ENCODE assay signal across 17 cellular contexts in genomic region chr14:90496379-90496778, GRCh38.
DNase-seq lines count a peak whose midpoint lies in the region; ATAC-seq, FAIRE-seq and TF ChIP-seq lines count a peak whose summit lies in the region.
"Had no signal": no experiment of that assay in that cellular context is flagged by ENCODE, and none has a peak within 500 bp of the region (broad histone marks: within the 10 kb centered on the region; RNA-seq: fewer than 3 reads in every experiment).

No MANE protein-coding gene starts in this region.

- H3K27me3 ChIP-seq in SK-N-SH (ENCODE audit: insufficient read depth) = no peaks in the 10 kb centered on the region
- no peaks in the 10 kb centered on the region for H3K27me3 ChIP-seq in H7 (ENCODE audit: control insufficient read depth, insufficient read depth, low read length)
- H3K27me3 ChIP-seq in spleen (replicated peaks in 1 of 7) = peaks cover 0 to 23% (median 0%) of the 10 kb centered on the region in 7 donors
- H3K27me3 ChIP-seq: BLaER1 treated with 17β-estradiol and CSF1 and Interleukin-3, amounts not matched to agents 10 nM and 100 nM had no signal

- CTCF ChIA-PET in SK-N-SH (lab: Yijun Ruan, JAX) = interaction anchor here (1.3 kb wide), 1 partner anchor 12 kb away, joined by 3 read pairs; no protein-coding TSS in a partner anchor

- no peaks in the 10 kb centered on the region for H3K9me3 ChIP-seq in SK-N-SH
- H3K9me3 ChIP-seq in spleen = no peaks in the 10 kb centered on the region

- no peak for FAIRE-seq in RCC 7860 (lab: Jason Lieb, UNC)
- FAIRE-seq: GM12891, H1, HTR-8/SVneo had no signal

- peak; percentile 14 for DNase-seq in SK-N-SH
- peak; percentile 38 for DNase-seq in H7
- peak; percentile 8 for DNase-seq in iPS-NIHi7 (ENCODE audit: extremely low spot score)
- peak; percentile 12 for DNase-seq in spleen
- no peak for DNase-seq in RCC 7860 (ENCODE audit: low spot score)
- no peak for DNase-seq in NCI-H1092 treated with DMSO at 0.1 percent for 48 hours (lab: John Stamatoyannopoulos, UW)
- DNase-seq: CD4-positive, CD25-positive, alpha-beta regulatory T cell; DMS79; HCEC 1CT; HFFc6 had no signal

- POLR2A ChIA-PET in SK-N-SH (lab: Yijun Ruan, JAX) = no interaction called here

- ATAC-seq in SK-N-SH treated with all-trans-retinoic acid at 6 μM for 48 hours (no peak), GM21423 (IDR thresholded peaks at IDR 0.05; ENCODE audit: unreplicated experiment) (no peak)

- H3K9ac ChIP-seq in SK-N-SH = no peak overlapping the region
- H3K9ac ChIP-seq: BLaER1 treated with 17β-estradiol and CSF1 and Interleukin-3, amounts not matched to agents 10 nM and 100 nM had no signal

- H3K4me2 ChIP-seq in SK-N-SH = no peak overlapping the region
- H3K4me2 ChIP-seq: BLaER1 treated with 17β-estradiol and CSF1 and Interleukin-3, amounts not matched to agents 10 nM and 100 nM had no signal

- H2AFZ ChIP-seq in SK-N-SH (ENCODE audit: low read depth) = no peak overlapping the region

- no peaks in the 10 kb centered on the region for H4K20me1 ChIP-seq in SK-N-SH (ENCODE audit: insufficient read depth)
- H4K20me1 ChIP-seq: BLaER1 treated with 17β-estradiol and CSF1 and Interleukin-3, amounts not matched to agents 10 nM and 100 nM had no signal

- 75% methylated on average over 2 of the region's 2 CpGs for WGBS in SK-N-SH (ENCODE audit: low lambda C conversion rate)
- 77 to 96% (median 84%) methylated on average over 2 of the region's 2 CpGs for WGBS in spleen, 5 donors

- H3K27ac ChIP-seq in SK-N-SH (ENCODE audit: low read depth in 2 of 2, low read length in 1 of 2) (no peak overlapping the region), spleen (no peak overlapping the region)
- H3K27ac ChIP-seq: 22Rv1; BLaER1 treated with 17β-estradiol and CSF1 and Interleukin-3, amounts not matched to agents 10 nM and 100 nM had no signal

- no peak for TF ChIP-seq RAD21 in SK-N-SH (IDR thresholded peaks at IDR 0.05; ENCODE audit: low read length)

- no peak overlapping the region for H3K4me3 ChIP-seq in SK-N-SH (ENCODE audit: low read depth in 2 of 2, low read length in 1 of 2)
- no peak overlapping the region for H3K4me3 ChIP-seq in H7 (ENCODE audit: insufficient read depth, low read depth, low read length)
- no peak overlapping the region for H3K4me3 ChIP-seq in spleen
- H3K4me3 ChIP-seq: BLaER1 treated with 17β-estradiol and CSF1 and Interleukin-3, amounts not matched to agents 10 nM and 100 nM had no signal

- H3K4me1 ChIP-seq in SK-N-SH (ENCODE audit: control insufficient read depth in 1 of 2, insufficient read depth in 2 of 2, low read depth in 1 of 2, low read length in 1 of 2) (peaks cover 3 to 13% of the 10 kb centered on the region in 2 experiments; a peak in 1 of 4 replicates), spleen (peaks cover 0 to 19% (median 8%) of the 10 kb centered on the region in 6 donors)

- intact Hi-C loops in spleen (cut with DNase I; ENCODE audit: low total_unique reads) = no loop called here

- H3K79me2 ChIP-seq in SK-N-SH (ENCODE audit: insufficient read depth) = no peaks in the 10 kb centered on the region

- no peaks in the 10 kb centered on the region for H3F3A ChIP-seq in SK-N-SH (replicated peaks; ENCODE audit: insufficient read depth)

- TF ChIP-seq POLR2A in spleen (IDR thresholded peaks at IDR 0.05) = no peak

- no peaks in the 10 kb centered on the region for H3K9me2 ChIP-seq in SK-N-SH

- H3K36me3 ChIP-seq in SK-N-SH (replicated peaks in 1 of 2; ENCODE audit: control insufficient read depth in 1 of 2, insufficient read depth in 2 of 2, low read length in 1 of 2) (no peaks in the 10 kb centered on the region), H7 (replicated peaks; ENCODE audit: control insufficient read depth, insufficient read depth, low read length) (no peaks in the 10 kb centered on the region), spleen (no peaks in the 10 kb centered on the region)
- H3K36me3 ChIP-seq: BLaER1 treated with 17β-estradiol and CSF1 and Interleukin-3, amounts not matched to agents 10 nM and 100 nM had no signal

- no peak for TF ChIP-seq EP300 in SK-N-SH (IDR thresholded peaks at IDR 0.05; ENCODE audit: borderline replicate concordance in 1 of 2, low read depth in 1 of 2, low read length in 1 of 2)

- TF ChIP-seq CTCF in SK-N-SH (IDR thresholded peaks at IDR 0.05) (no peak), spleen (IDR thresholded peaks at IDR 0.05 in 8 of 11, conservative IDR thresholded peaks at IDR 0.05 in 3 of 11) (no peak)

TF ChIP-seq in SK-N-SH, 30 proteins besides CTCF, POLR2A, EP300 and RAD21 (continues in another document):
- TF ChIP-seq NFIC (IDR thresholded peaks at IDR 0.05; ENCODE audit: borderline replicate concordance) (no peak), SIN3A (IDR thresholded peaks at IDR 0.05; ENCODE audit: borderline replicate concordance, low read depth, low read length) (no peak), REST (IDR thresholded peaks at IDR 0.05; ENCODE audit: low read depth, low read length) (no peak), FOXJ3 (CRISPR knock-in tag; IDR thresholded peaks at IDR 0.05) (no peak)
- TF ChIP-seq, protein P1, sequence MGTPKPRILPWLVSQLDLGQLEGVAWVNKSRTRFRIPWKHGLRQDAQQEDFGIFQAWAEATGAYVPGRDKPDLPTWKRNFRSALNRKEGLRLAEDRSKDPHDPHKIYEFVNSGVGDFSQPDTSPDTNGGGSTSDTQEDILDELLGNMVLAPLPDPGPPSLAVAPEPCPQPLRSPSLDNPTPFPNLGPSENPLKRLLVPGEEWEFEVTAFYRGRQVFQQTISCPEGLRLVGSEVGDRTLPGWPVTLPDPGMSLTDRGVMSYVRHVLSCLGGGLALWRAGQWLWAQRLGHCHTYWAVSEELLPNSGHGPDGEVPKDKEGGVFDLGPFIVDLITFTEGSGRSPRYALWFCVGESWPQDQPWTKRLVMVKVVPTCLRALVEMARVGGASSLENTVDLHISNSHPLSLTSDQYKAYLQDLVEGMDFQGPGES (IDR thresholded peaks at IDR 0.05; ENCODE audit: low read depth, low read length) = no peak

TF ChIP-seq in SK-N-SH treated with all-trans-retinoic acid at 6 μM for 48 hours, 23 proteins besides CTCF, POLR2A, EP300 and RAD21:
- TF ChIP-seq CSRNP3 (CRISPR knock-in tag; IDR thresholded peaks at IDR 0.05) = no peak
- TF ChIP-seq, protein P2, sequence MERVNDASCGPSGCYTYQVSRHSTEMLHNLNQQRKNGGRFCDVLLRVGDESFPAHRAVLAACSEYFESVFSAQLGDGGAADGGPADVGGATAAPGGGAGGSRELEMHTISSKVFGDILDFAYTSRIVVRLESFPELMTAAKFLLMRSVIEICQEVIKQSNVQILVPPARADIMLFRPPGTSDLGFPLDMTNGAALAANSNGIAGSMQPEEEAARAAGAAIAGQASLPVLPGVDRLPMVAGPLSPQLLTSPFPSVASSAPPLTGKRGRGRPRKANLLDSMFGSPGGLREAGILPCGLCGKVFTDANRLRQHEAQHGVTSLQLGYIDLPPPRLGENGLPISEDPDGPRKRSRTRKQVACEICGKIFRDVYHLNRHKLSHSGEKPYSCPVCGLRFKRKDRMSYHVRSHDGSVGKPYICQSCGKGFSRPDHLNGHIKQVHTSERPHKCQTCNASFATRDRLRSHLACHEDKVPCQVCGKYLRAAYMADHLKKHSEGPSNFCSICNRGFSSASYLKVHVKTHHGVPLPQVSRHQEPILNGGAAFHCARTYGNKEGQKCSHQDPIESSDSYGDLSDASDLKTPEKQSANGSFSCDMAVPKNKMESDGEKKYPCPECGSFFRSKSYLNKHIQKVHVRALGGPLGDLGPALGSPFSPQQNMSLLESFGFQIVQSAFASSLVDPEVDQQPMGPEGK (CRISPR knock-in tag; IDR thresholded peaks at IDR 0.05; ENCODE audit: borderline replicate concordance) = no peak
- TF ChIP-seq CSDC2 (CRISPR knock-in tag; IDR thresholded peaks at IDR 0.05) = no peak
- TF ChIP-seq, protein P3, sequence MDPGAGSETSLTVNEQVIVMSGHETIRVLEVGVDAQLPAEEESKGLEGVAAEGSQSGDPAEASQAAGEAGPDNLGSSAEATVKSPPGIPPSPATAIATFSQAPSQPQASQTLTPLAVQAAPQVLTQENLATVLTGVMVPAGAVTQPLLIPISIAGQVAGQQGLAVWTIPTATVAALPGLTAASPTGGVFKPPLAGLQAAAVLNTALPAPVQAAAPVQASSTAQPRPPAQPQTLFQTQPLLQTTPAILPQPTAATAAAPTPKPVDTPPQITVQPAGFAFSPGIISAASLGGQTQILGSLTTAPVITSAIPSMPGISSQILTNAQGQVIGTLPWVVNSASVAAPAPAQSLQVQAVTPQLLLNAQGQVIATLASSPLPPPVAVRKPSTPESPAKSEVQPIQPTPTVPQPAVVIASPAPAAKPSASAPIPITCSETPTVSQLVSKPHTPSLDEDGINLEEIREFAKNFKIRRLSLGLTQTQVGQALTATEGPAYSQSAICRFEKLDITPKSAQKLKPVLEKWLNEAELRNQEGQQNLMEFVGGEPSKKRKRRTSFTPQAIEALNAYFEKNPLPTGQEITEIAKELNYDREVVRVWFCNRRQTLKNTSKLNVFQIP (CRISPR knock-in tag; IDR thresholded peaks at IDR 0.05; ENCODE audit: borderline replicate concordance, low read depth) = no peak
- TF ChIP-seq BACH2 (CRISPR knock-in tag; IDR thresholded peaks at IDR 0.05; ENCODE audit: borderline replicate concordance) = no peak
- TF ChIP-seq ZFP30 (CRISPR knock-in tag; IDR thresholded peaks at IDR 0.05) = no peak
- TF ChIP-seq RARB (CRISPR knock-in tag; IDR thresholded peaks at IDR 0.05) = no peak
- no peak for TF ChIP-seq ARNTL (CRISPR knock-in tag; IDR thresholded peaks at IDR 0.05; ENCODE audit: borderline replicate concordance, low read depth)
- no peak for TF ChIP-seq OSR1 (CRISPR knock-in tag; IDR thresholded peaks at IDR 0.05)
- no peak for TF ChIP-seq GLIS3 (CRISPR knock-in tag; IDR thresholded peaks at IDR 0.05)
- TF ChIP-seq ISL1 (CRISPR knock-in tag; IDR thresholded peaks at IDR 0.05) = no peak
- TF ChIP-seq ESRRG (CRISPR knock-in tag; IDR thresholded peaks at IDR 0.05) = no peak
- TF ChIP-seq TOX (CRISPR knock-in tag; IDR thresholded peaks at IDR 0.05; ENCODE audit: borderline replicate concordance) = no peak
- TF ChIP-seq ZNF8 (CRISPR knock-in tag; IDR thresholded peaks at IDR 0.05) = no peak
- no peak for TF ChIP-seq SNAI2 (CRISPR knock-in tag; IDR thresholded peaks at IDR 0.05)

Comparison
In these comparisons a context has a peak if more than half of its experiments do, and no peak if none do; other contexts are left out.
1. DNase-seq: peak in SK-N-SH (single experiment), H7 (single experiment), iPS-NIHi7 (single experiment) and spleen (single experiment); none in RCC 7860 (single experiment) and NCI-H1092 treated with DMSO at 0.1 percent for 48 hours (single experiment).